ENCODE assay signal across 18 cellular contexts in the genomic region with DNA sequence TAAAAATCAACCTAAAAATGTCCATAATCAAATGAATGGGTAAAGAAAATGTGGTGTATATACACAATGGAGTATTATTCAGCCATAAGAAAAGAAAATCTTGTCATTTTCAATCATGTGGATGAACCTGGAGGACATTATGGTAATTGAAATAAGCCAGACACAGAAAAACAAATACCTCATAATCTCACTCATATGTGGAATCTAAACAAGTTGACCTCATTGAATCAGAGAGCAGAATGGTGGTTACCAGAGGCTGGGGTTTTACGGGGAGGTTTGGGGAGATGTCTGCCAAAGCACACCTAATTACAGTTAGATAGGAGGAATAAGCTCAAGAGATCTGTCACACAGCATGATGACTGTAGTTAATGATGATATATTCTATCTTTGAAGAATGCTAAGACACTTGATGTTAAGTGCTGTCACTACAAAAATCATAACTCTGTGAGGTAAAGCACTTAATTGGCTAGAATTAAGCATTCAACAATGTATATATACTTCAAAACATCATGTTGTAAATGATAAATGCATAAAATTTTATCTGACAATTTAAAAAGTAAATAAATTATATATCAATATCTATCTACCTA. TPM values are rescaled to one million over a fixed set of nuclear protein-coding genes. Genes with fewer than 3 reads are reported as not detected.
DNase-seq lines count a peak whose midpoint lies in the region; ATAC-seq and TF ChIP-seq lines count a peak whose summit lies in the region.
"Had no signal": no experiment of that assay in that cellular context is flagged by ENCODE, and none has a peak within 500 bp of the region (broad histone marks: within the 10 kb centered on the region; RNA-seq: fewer than 3 reads in every experiment).

No MANE protein-coding gene starts in this region.

- TF ChIP-seq CTCF in activated CD8-positive, alpha-beta T cell treated with anti-CD3 and anti-CD28 coated beads for 36 hours (IDR thresholded peaks at IDR 0.05): no peak
- no peak for TF ChIP-seq CTCF in neural cell (IDR thresholded peaks at IDR 0.05; ENCODE audit: poor library complexity, severe bottlenecking)
- TF ChIP-seq CTCF in BE2C (IDR thresholded peaks at IDR 0.05; ENCODE audit: low read depth, low read length): no peak

- no peaks in the 10 kb centered on the region for H3K36me3 ChIP-seq in neural cell (ENCODE audit: insufficient read depth, low read length)
- no peaks in the 10 kb centered on the region for H3K36me3 ChIP-seq in BE2C
- H3K36me3 ChIP-seq: HAP-1, Peyer's patch had no signal

- H3K9ac ChIP-seq in neural cell (ENCODE audit: low read length): no peak overlapping the region

- no peaks in the 10 kb centered on the region for H3K36me3 Mint-ChIP-seq in activated CD8-positive, alpha-beta T cell treated with anti-CD3 and anti-CD28 coated beads, Interleukin-2, amount 10 ng/mL, durations not matched to agents 7 days and 5 days (ENCODE audit: low read depth)
- H3K36me3 Mint-ChIP-seq in activated CD8-positive, alpha-beta T cell treated with anti-CD3 and anti-CD28 coated beads for 36 hours (ENCODE audit: low read depth): no peaks in the 10 kb centered on the region

- no peaks in the 10 kb centered on the region for H3K4me1 ChIP-seq in BE2C
- H3K4me1 ChIP-seq: HAP-1 had no signal

- peak overlapping the region; percentile 22 for H3K27ac Mint-ChIP-seq in activated CD8-positive, alpha-beta T cell treated with anti-CD3 and anti-CD28 coated beads, Interleukin-2, amount 10 ng/mL, durations not matched to agents 7 days and 5 days
- H3K27ac Mint-ChIP-seq in activated CD8-positive, alpha-beta T cell treated with anti-CD3 and anti-CD28 coated beads for 36 hours: no peak overlapping the region

- peaks cover 5% of the 10 kb centered on the region for H3K27me3 Mint-ChIP-seq in activated CD8-positive, alpha-beta T cell treated with anti-CD3 and anti-CD28 coated beads, Interleukin-2, amount 10 ng/mL, durations not matched to agents 7 days and 5 days (ENCODE audit: low read depth)
- peaks cover 1% of the 10 kb centered on the region for H3K27me3 Mint-ChIP-seq in activated CD8-positive, alpha-beta T cell treated with anti-CD3 and anti-CD28 coated beads for 36 hours

- peak; percentile 61 for TF ChIP-seq EP300 in neural cell (conservative IDR thresholded peaks at IDR 0.05; ENCODE audit: poor library complexity, severe bottlenecking)

- TF ChIP-seq RAD21 in neural cell (conservative IDR thresholded peaks at IDR 0.05): no peak

- H3K9me3 ChIP-seq in neural cell (ENCODE audit: low read length) (no peaks in the 10 kb centered on the region), BE2C (no peaks in the 10 kb centered on the region)
- H3K9me3 ChIP-seq: HAP-1, Peyer's patch had no signal

- H3K4me2 ChIP-seq in neural cell (ENCODE audit: low read length): peak overlapping the region; percentile 6

- no peak for DNase-seq in activated CD8-positive, alpha-beta T cell treated with anti-CD3 and anti-CD28 coated beads, Interleukin-2, amount 10 ng/mL, durations not matched to agents 7 days and 5 days
- DNase-seq in activated CD8-positive, alpha-beta T cell treated with anti-CD3 and anti-CD28 coated beads for 36 hours: no peak
- DNase-seq in NCI-H1417 treated with DMSO at 0.1 percent for 48 hours (lab: John Stamatoyannopoulos, UW) (peak; percentile 0), SK-N-DZ (ENCODE audit: low spot score) (peak; percentile 27), NCI-H1436 (lab: John Stamatoyannopoulos, UW) (no peak), kidney tubule cell (ENCODE audit: low spot score) (no peak), BE2C (no peak)
- DNase-seq: C1 segment of cervical spinal cord, NCI-H1105, NCI-H187 treated with DMSO at 0.1 percent for 48 hours, NCI-H2171 treated with DMSO at 0.1 percent for 48 hours, NCI-H510A, NCI-H82, Peyer's patch, Right ventricle myocardium superior had no signal

- H3F3A ChIP-seq in neural cell (ENCODE audit: insufficient read depth, low read length, poor library complexity, severe bottlenecking): no peaks in the 10 kb centered on the region

- no peak for ATAC-seq in activated CD8-positive, alpha-beta T cell treated with anti-CD3 and anti-CD28 coated beads, Interleukin-2, amount 10 ng/mL, durations not matched to agents 7 days and 5 days
- no peak for ATAC-seq in activated CD8-positive, alpha-beta T cell treated with anti-CD3 and anti-CD28 coated beads for 36 hours

- no peaks in the 10 kb centered on the region for H3K9me2 ChIP-seq in neural cell (ENCODE audit: insufficient read depth, low read length)

- peaks cover 39% of the 10 kb centered on the region for H3K4me1 Mint-ChIP-seq in activated CD8-positive, alpha-beta T cell treated with anti-CD3 and anti-CD28 coated beads, Interleukin-2, amount 10 ng/mL, durations not matched to agents 7 days and 5 days (ENCODE audit: low read depth)
- H3K4me1 Mint-ChIP-seq in activated CD8-positive, alpha-beta T cell treated with anti-CD3 and anti-CD28 coated beads for 36 hours (ENCODE audit: low read depth): peaks cover 19% of the 10 kb centered on the region

- no peaks in the 10 kb centered on the region for H3K9me3 Mint-ChIP-seq in activated CD8-positive, alpha-beta T cell treated with anti-CD3 and anti-CD28 coated beads, Interleukin-2, amount 10 ng/mL, durations not matched to agents 7 days and 5 days (ENCODE audit: insufficient read depth)
- H3K9me3 Mint-ChIP-seq in activated CD8-positive, alpha-beta T cell treated with anti-CD3 and anti-CD28 coated beads for 36 hours: no peaks in the 10 kb centered on the region

- H3K4me3 ChIP-seq in neural cell (ENCODE audit: low read length) (no peak overlapping the region), BE2C (ENCODE audit: low read depth, low read length) (no peak overlapping the region)
- H3K4me3 ChIP-seq: HAP-1, Peyer's patch had no signal

- H3K27me3 ChIP-seq in neural cell (ENCODE audit: insufficient read depth, low read depth, low read length) (peaks cover 4% of the 10 kb centered on the region), BE2C (no peaks in the 10 kb centered on the region)
- H3K27me3 ChIP-seq: Peyer's patch had no signal

- CTCF ChIA-PET in activated CD8-positive, alpha-beta T cell treated with anti-CD3 and anti-CD28 coated beads, Interleukin-2, amount 10 ng/mL, durations not matched to agents 7 days and 5 days (lab: Charles Lee): interaction anchor here (0.8 to 2.0 kb wide), 3 partner anchors 13 to 210 kb away, joined by 3 to 5 read pairs (median 4); no protein-coding TSS in a partner anchor
- CTCF ChIA-PET in activated CD8-positive, alpha-beta T cell treated with anti-CD3 and anti-CD28 coated beads for 36 hours (lab: Charles Lee): interaction anchor here (0.9 to 2.4 kb wide), 3 partner anchors 41 to 216 kb away, joined by 3 to 9 read pairs (median 3); no protein-coding TSS in a partner anchor

- intact Hi-C loops in activated CD8-positive, alpha-beta T cell treated with anti-CD3 and anti-CD28 coated beads for 36 hours (cut with micrococcal nuclease): loop anchor here (5.0 kb wide), 1 partner anchor 192 kb away; no protein-coding TSS in a partner anchor

- H3K4me3 Mint-ChIP-seq in activated CD8-positive, alpha-beta T cell treated with anti-CD3 and anti-CD28 coated beads, Interleukin-2, amount 10 ng/mL, durations not matched to agents 7 days and 5 days: no peak overlapping the region
- no peak overlapping the region for H3K4me3 Mint-ChIP-seq in activated CD8-positive, alpha-beta T cell treated with anti-CD3 and anti-CD28 coated beads for 36 hours

- no peak overlapping the region for H2AFZ ChIP-seq in neural cell (ENCODE audit: low read depth, low read length)

- H3K79me2 ChIP-seq in neural cell (replicated peaks; ENCODE audit: insufficient read depth, low read length): no peaks in the 10 kb centered on the region

- no peaks in the 10 kb centered on the region for H4K20me1 ChIP-seq in neural cell (ENCODE audit: insufficient read depth)

- POLR2A ChIA-PET in activated CD8-positive, alpha-beta T cell treated with anti-CD3 and anti-CD28 coated beads, Interleukin-2, amount 10 ng/mL, durations not matched to agents 7 days and 5 days (lab: Charles Lee): interaction anchor here (1.4 kb wide), 1 partner anchor 39 kb away, joined by 4 read pairs; the partner anchor contains the start of gene TNPO3
- POLR2A ChIA-PET in activated CD8-positive, alpha-beta T cell treated with anti-CD3 and anti-CD28 coated beads for 36 hours (lab: Charles Lee): no interaction called here

- H3K27ac ChIP-seq in neural cell (ENCODE audit: low read length): no peak overlapping the region
- H3K27ac ChIP-seq: HL-60 had no signal

TF ChIP-seq in neural cell, 6 proteins besides CTCF, POLR2A, EP300 and RAD21 (continues in another document):
- TF ChIP-seq POLR2AphosphoS5 (IDR thresholded peaks at IDR 0.05): peak; percentile 58

RNA-seq across cellular contexts. Expression of gene TNPO3, which starts 39.1 kb away (rescaled TPM):
- total RNA-seq in activated CD8-positive, alpha-beta T cell treated with anti-CD3 and anti-CD28 coated beads, Interleukin-2, amount 10 ng/mL, durations not matched to agents 7 days and 5 days: 10 to 100 TPM; 47.2 to 47.9 TPM
- total RNA-seq in activated CD8-positive, alpha-beta T cell treated with anti-CD3 and anti-CD28 coated beads for 36 hours: 10 to 100 TPM; 58.4 to 59.3 TPM
- polyA plus RNA-seq in SK-N-DZ (2014; cell fraction: cytosol; rRNA removed): 30.8 and 38.3 TPM in 2 replicates
- 23.2 and 28.1 TPM in 2 replicates for polyA plus RNA-seq in SK-N-DZ (2014; cell fraction: nucleus; rRNA removed)
- 45.7 and 47.7 TPM in 2 replicates for polyA plus RNA-seq in neural cell
- 108 TPM in 2 replicates for polyA minus RNA-seq in neural cell
- 40.2 TPM for polyA plus RNA-seq in BE2C (2012; ENCODE audit: insufficient read depth, insufficient read length, low read depth)

RNA-seq across cellular contexts. Expression of gene TSPAN33, which starts 50.5 kb away (rescaled TPM):
- 1 to 10 TPM; 2.7 to 2.8 TPM for total RNA-seq in activated CD8-positive, alpha-beta T cell treated with anti-CD3 and anti-CD28 coated beads, Interleukin-2, amount 10 ng/mL, durations not matched to agents 7 days and 5 days
- total RNA-seq in activated CD8-positive, alpha-beta T cell treated with anti-CD3 and anti-CD28 coated beads for 36 hours: 10 to 100 TPM in 1 of 2 experiments, 1 to 10 TPM in 1; 9.3 to 11.0 TPM
- polyA plus RNA-seq in SK-N-DZ (2014; cell fraction: cytosol; rRNA removed): 19.2 and 19.5 TPM in 2 replicates
- polyA plus RNA-seq in SK-N-DZ (2014; cell fraction: nucleus; rRNA removed): 9.0 and 10.4 TPM in 2 replicates
- 1.7 and 2.5 TPM in 2 replicates for polyA plus RNA-seq in neural cell
- 2.4 and 4.4 TPM in 2 replicates for polyA minus RNA-seq in neural cell
- polyA plus RNA-seq in BE2C (2012; ENCODE audit: insufficient read depth, insufficient read length, low read depth): 5.3 TPM

Comparison
In these comparisons a context has a peak if more than half of its experiments do, and no peak if none do; other contexts are left out.
1. DNase-seq: peak in NCI-H1417 treated with DMSO at 0.1 percent for 48 hours (single experiment) and SK-N-DZ (single experiment); none in activated CD8-positive, alpha-beta T cell treated with anti-CD3 and anti-CD28 coated beads, Interleukin-2, amount 10 ng/mL, durations not matched to agents 7 days and 5 days (single experiment), activated CD8-positive, alpha-beta T cell treated with anti-CD3 and anti-CD28 coated beads for 36 hours (single experiment), NCI-H1436 (single experiment), kidney tubule cell (single experiment) and BE2C (single experiment).